In genomic region chr2:27552941-27553340, GRCh38 we compare ENCODE assay signal across 29 cellular contexts. TPM values are rescaled to one million over a fixed set of nuclear protein-coding genes. Genes with fewer than 3 reads are reported as not detected.
"Had no signal": no experiment of that assay in that cellular context is flagged by ENCODE, and none has a peak within 500 bp of the region (broad histone marks: within the 10 kb centered on the region; RNA-seq: fewer than 3 reads in every experiment).

No MANE protein-coding gene starts in this region.

- H3K27ac ChIP-seq: adrenal gland, body of pancreas, cardiac muscle cell, colonic mucosa, WERI-Rb-1 had no signal

- DNase-seq: activated B cell treated with CpG ODN at 0.5 μM for 24 hours; activated CD4-positive, alpha-beta T cell treated with anti-CD3 and anti-CD28 coated beads for 48 hours; activated CD4-positive, alpha-beta T cell treated with anti-CD3 and anti-CD28 coated beads, Interleukin-2, amount 50 U/mL, for 1 hour; activated CD4-positive, alpha-beta T cell treated with anti-CD3 and anti-CD28 coated beads, Interleukin-2, amount 50 U/mL, for 48 hours; activated CD8-positive, alpha-beta memory T cell treated with anti-CD3 and anti-CD28 coated beads for 24 hours; activated CD8-positive, alpha-beta T cell treated with anti-CD3 and anti-CD28 coated beads for 36 hours; activated effector memory CD4-positive, alpha-beta T cell treated with anti-CD3 and anti-CD28 coated beads, Interleukin-2, amount 50 U/mL, for 16 hours; activated naive CD4-positive, alpha-beta T cell treated with anti-CD3 and anti-CD28 coated beads for 36 hours; activated naive CD8-positive, alpha-beta T cell treated with anti-CD3 and anti-CD28 coated beads for 36 hours; activated naive CD8-positive, alpha-beta T cell treated with anti-CD3 and anti-CD28 coated beads, Interleukin-2, amount 50 U/mL, for 24 hours; activated T-cell treated with anti-CD3 and anti-CD28 coated beads, Interleukin-2, amount 50 U/mL, for 4 hours; adrenal gland; amygdala; aorta; body of pancreas; central memory CD4-positive, alpha-beta T cell; cerebellar nuclear complex; colonic mucosa; effector CD8-positive, alpha-beta T cell; foreskin fibroblast; head of caudate nucleus; T-helper 1 cell; T-helper 17 cell; T1000; WERI-Rb-1 had no signal

- H3K27me3 Mint-ChIP-seq: activated CD8-positive, alpha-beta T cell treated with anti-CD3 and anti-CD28 coated beads for 36 hours had no signal

- H3K9me3 Mint-ChIP-seq: activated B cell treated with CpG ODN at 0.5 μM for 24 hours; activated CD8-positive, alpha-beta T cell treated with anti-CD3 and anti-CD28 coated beads for 36 hours; activated naive CD4-positive, alpha-beta T cell treated with anti-CD3 and anti-CD28 coated beads for 36 hours; activated naive CD4-positive, alpha-beta T cell treated with anti-CD3 and anti-CD28 coated beads, Interleukin-2, amount 50 U/mL, for 24 hours; activated naive CD8-positive, alpha-beta T cell treated with anti-CD3 and anti-CD28 coated beads for 36 hours; activated naive CD8-positive, alpha-beta T cell treated with anti-CD3 and anti-CD28 coated beads, Interleukin-2, amount 50 U/mL, for 24 hours; activated T-cell treated with anti-CD3 and anti-CD28 coated beads, Interleukin-2, amount 50 U/mL, for 4 hours; activated T-helper 2 cell treated with anti-CD3 and anti-CD28 coated beads, Interferon-gamma antibody, Interleukin-2, Interleukin-4, amounts not matched to agents 10 μg/mL and 5 μg/mL and 100 μg/mL, durations not matched to agents 14 hours and 24 hours and 36 hours; T-helper 2 cell treated with Interferon-gamma antibody and Interleukin-4, amounts not matched to agents 5 μg/mL and 100 μg/mL, for 36 hours had no signal

- H3K9me3 ChIP-seq: adrenal gland, body of pancreas, colonic mucosa had no signal

- H3K36me3 Mint-ChIP-seq: activated naive CD4-positive, alpha-beta T cell treated with anti-CD3 and anti-CD28 coated beads, Interleukin-2, amount 50 U/mL, for 24 hours; activated naive CD8-positive, alpha-beta T cell treated with anti-CD3 and anti-CD28 coated beads for 36 hours had no signal

- H3K36me3 ChIP-seq: adrenal gland, cardiac muscle cell, colonic mucosa, WERI-Rb-1 had no signal

- H3K4me3 ChIP-seq: adrenal gland, body of pancreas, cardiac muscle cell, colonic mucosa had no signal

- H3K4me3 Mint-ChIP-seq: activated B cell treated with CpG ODN at 0.5 μM for 24 hours; activated CD8-positive, alpha-beta T cell treated with anti-CD3 and anti-CD28 coated beads for 36 hours; activated naive CD4-positive, alpha-beta T cell treated with anti-CD3 and anti-CD28 coated beads for 36 hours; activated naive CD4-positive, alpha-beta T cell treated with anti-CD3 and anti-CD28 coated beads, Interleukin-2, amount 50 U/mL, for 24 hours; activated naive CD8-positive, alpha-beta T cell treated with anti-CD3 and anti-CD28 coated beads for 36 hours; activated naive CD8-positive, alpha-beta T cell treated with anti-CD3 and anti-CD28 coated beads, Interleukin-2, amount 50 U/mL, for 24 hours; activated T-cell treated with anti-CD3 and anti-CD28 coated beads, Interleukin-2, amount 50 U/mL, for 4 hours; T-helper 17 cell; T-helper 2 cell treated with Interferon-gamma antibody and Interleukin-4, amounts not matched to agents 5 μg/mL and 100 μg/mL, for 36 hours had no signal

- H3K4me1 Mint-ChIP-seq: activated B cell treated with CpG ODN at 0.5 μM for 24 hours; activated naive CD4-positive, alpha-beta T cell treated with anti-CD3 and anti-CD28 coated beads, Interleukin-2, amount 50 U/mL, for 24 hours; activated naive CD8-positive, alpha-beta T cell treated with anti-CD3 and anti-CD28 coated beads for 36 hours; activated naive CD8-positive, alpha-beta T cell treated with anti-CD3 and anti-CD28 coated beads, Interleukin-2, amount 50 U/mL, for 24 hours; T-helper 17 cell had no signal

- H3K4me1 ChIP-seq: adrenal gland, body of pancreas, colonic mucosa had no signal

- H3K27ac Mint-ChIP-seq: activated B cell treated with CpG ODN at 0.5 μM for 24 hours; activated CD8-positive, alpha-beta T cell treated with anti-CD3 and anti-CD28 coated beads for 36 hours; activated naive CD4-positive, alpha-beta T cell treated with anti-CD3 and anti-CD28 coated beads for 36 hours; activated naive CD4-positive, alpha-beta T cell treated with anti-CD3 and anti-CD28 coated beads, Interleukin-2, amount 50 U/mL, for 24 hours; activated naive CD8-positive, alpha-beta T cell treated with anti-CD3 and anti-CD28 coated beads for 36 hours; activated naive CD8-positive, alpha-beta T cell treated with anti-CD3 and anti-CD28 coated beads, Interleukin-2, amount 50 U/mL, for 24 hours; activated T-helper 2 cell treated with anti-CD3 and anti-CD28 coated beads, Interferon-gamma antibody, Interleukin-2, Interleukin-4, amounts not matched to agents 10 μg/mL and 5 μg/mL and 100 μg/mL, durations not matched to agents 14 hours and 24 hours and 36 hours; T-helper 17 cell; T-helper 2 cell treated with Interferon-gamma antibody and Interleukin-4, amounts not matched to agents 5 μg/mL and 100 μg/mL, for 36 hours had no signal

- H3K27me3 ChIP-seq: adrenal gland, cardiac muscle cell, colonic mucosa had no signal

RNA-seq across cellular contexts. Expression of gene GCKR, which starts 56.3 kb away (rescaled TPM):
- total RNA-seq: activated B cell treated with CpG ODN at 0.5 μM for 24 hours; activated CD8-positive, alpha-beta T cell treated with anti-CD3 and anti-CD28 coated beads for 36 hours; activated naive CD4-positive, alpha-beta T cell treated with anti-CD3 and anti-CD28 coated beads for 36 hours; activated naive CD8-positive, alpha-beta T cell treated with anti-CD3 and anti-CD28 coated beads for 36 hours; activated T-cell treated with anti-CD3 and anti-CD28 coated beads, Interleukin-2, amount 50 U/mL, for 4 hours; activated T-helper 2 cell treated with anti-CD3 and anti-CD28 coated beads, Interferon-gamma antibody, Interleukin-2, Interleukin-4, amounts not matched to agents 10 μg/mL and 5 μg/mL and 100 μg/mL, durations not matched to agents 14 hours and 24 hours and 36 hours; cardiac muscle cell; T-helper 17 cell had no signal
- polyA plus RNA-seq: cardiac muscle cell had no signal

RNA-seq across cellular contexts. Expression of gene FNDC4, which starts 57.9 kb away (rescaled TPM):
- total RNA-seq: activated B cell treated with CpG ODN at 0.5 μM for 24 hours; activated CD8-positive, alpha-beta T cell treated with anti-CD3 and anti-CD28 coated beads for 36 hours; activated naive CD4-positive, alpha-beta T cell treated with anti-CD3 and anti-CD28 coated beads for 36 hours; activated naive CD8-positive, alpha-beta T cell treated with anti-CD3 and anti-CD28 coated beads for 36 hours; T-helper 17 cell had no signal
